In genomic region chr2:121530563-121531334, GRCh38 we compare ENCODE assay signal across 8 cellular contexts. TPM values are rescaled to one million over a fixed set of nuclear protein-coding genes. Genes with fewer than 3 reads are reported as not detected.
DNase-seq lines count a peak whose midpoint lies in the region; ATAC-seq and TF ChIP-seq lines count a peak whose summit lies in the region.

Gene RNU4ATAC, plus strand, starts transcription at chr2:121530880.

- H3K9me3 Mint-ChIP-seq in CD4-positive, alpha-beta T cell = no peaks in the 10 kb centered on the region
- H3K9me3 Mint-ChIP-seq in activated CD4-positive, alpha-beta memory T cell treated with anti-CD3 and anti-CD28 coated beads, Interleukin-2, amount 10 ng/mL, durations not matched to agents 7 days and 5 days = peaks cover 2% of the 10 kb centered on the region

- peaks cover 0 to 2% of the 10 kb centered on the region in 2 donors for H3K36me3 ChIP-seq in lung (ENCODE audit: control insufficient read depth in 2 of 2, insufficient read depth in 2 of 2, low read length in 2 of 2)

- intact Hi-C loops in CD4-positive, alpha-beta T cell (cut with DNase I, micrococcal nuclease) = loop anchor here (1.0 to 5.0 kb wide), 7 partner anchors 118 to 447 kb away; partner anchors contain the start of genes CLASP1 (in 1 of the 2), NIFK (in 1 of the 2) and TSN (in 1 of the 2)

- peak within 1 kb of the TSS; percentile 99 for H3K27ac ChIP-seq in CD4-positive, alpha-beta T cell (ENCODE audit: low read depth, low read length)
- peak within 1 kb of the TSS; percentile 98 to 99 for H3K27ac ChIP-seq in lung (ENCODE audit: low read depth in 1 of 2, low read length in 1 of 2)

- H3K27me3 Mint-ChIP-seq in CD4-positive, alpha-beta T cell = no peaks in the 10 kb centered on the region
- H3K27me3 Mint-ChIP-seq in activated CD4-positive, alpha-beta memory T cell treated with anti-CD3 and anti-CD28 coated beads, Interleukin-2, amount 10 ng/mL, durations not matched to agents 7 days and 5 days = no peaks in the 10 kb centered on the region

- 0 to 1% methylated on average over 47 of the region's 47 CpGs for WGBS in lung, 2 donors

- H3K4me1 ChIP-seq in lung (ENCODE audit: control insufficient read depth in 2 of 2, insufficient read depth in 2 of 2, low read length in 2 of 2) = peaks cover 7 to 8% of the 10 kb centered on the region in 2 donors

- POLR2A ChIA-PET in CD4-positive, alpha-beta T cell (lab: Charles Lee) = interaction anchor here (0.7 to 6.5 kb wide), 26 partner anchors 10 to 227 kb away, joined by 3 to 154 read pairs (median 4); partner anchors contain the start of genes CLASP1, NIFK and TSN
- POLR2A ChIA-PET in activated CD4-positive, alpha-beta memory T cell treated with anti-CD3 and anti-CD28 coated beads, Interleukin-2, amount 10 ng/mL, durations not matched to agents 7 days and 5 days (lab: Charles Lee) = interaction anchor here (0.6 to 7.2 kb wide), 74 partner anchors 9 to 1354 kb away, joined by 3 to 224 read pairs (median 5); partner anchors contain the start of genes CLASP1, NIFK and TSN

- peak within 1 kb of the TSS; percentile 57 for H3K4me3 ChIP-seq in lung

- no peaks in the 10 kb centered on the region for H3K9me3 ChIP-seq in CD4-positive, alpha-beta T cell (ENCODE audit: control insufficient read depth, low read length)
- no peaks in the 10 kb centered on the region for H3K9me3 ChIP-seq in lung (ENCODE audit: control insufficient read depth in 2 of 2, insufficient read depth in 1 of 2, low read length in 1 of 2)

- peak; percentile 64 for TF ChIP-seq CTCF in CD4-positive, alpha-beta T cell (IDR thresholded peaks at IDR 0.05)
- peak; percentile 16 for TF ChIP-seq CTCF in lung (IDR thresholded peaks at IDR 0.05; ENCODE audit: control extremely low read depth, extremely low read depth)

- H3K4me1 Mint-ChIP-seq in CD4-positive, alpha-beta T cell (ENCODE audit: low read depth) = peaks cover 48% of the 10 kb centered on the region
- peaks cover 65% of the 10 kb centered on the region for H3K4me1 Mint-ChIP-seq in activated CD4-positive, alpha-beta memory T cell treated with anti-CD3 and anti-CD28 coated beads, Interleukin-2, amount 10 ng/mL, durations not matched to agents 7 days and 5 days

- H3K36me3 Mint-ChIP-seq in CD4-positive, alpha-beta T cell (ENCODE audit: low read depth) = peaks cover 24% of the 10 kb centered on the region
- peaks cover 31% of the 10 kb centered on the region for H3K36me3 Mint-ChIP-seq in activated CD4-positive, alpha-beta memory T cell treated with anti-CD3 and anti-CD28 coated beads, Interleukin-2, amount 10 ng/mL, durations not matched to agents 7 days and 5 days (ENCODE audit: low read depth)

- ATAC-seq in CD4-positive, alpha-beta T cell (ENCODE audit: poor library complexity) = peak; percentile 84
- ATAC-seq in GM19395 (IDR thresholded peaks at IDR 0.05; ENCODE audit: unreplicated experiment) (peak; percentile 82), HG03565 (IDR thresholded peaks at IDR 0.05; ENCODE audit: unreplicated experiment) (peak; percentile 66), lung (ENCODE audit: insufficient read depth, low FRiP score) (peak; percentile 88)

- no peaks in the 10 kb centered on the region for H3K27me3 ChIP-seq in CD4-positive, alpha-beta T cell (ENCODE audit: control insufficient read depth, insufficient read depth, low read length)
- H3K27me3 ChIP-seq in lung (ENCODE audit: control insufficient read depth, insufficient read depth) = no peaks in the 10 kb centered on the region

- peak within 1 kb of the TSS; percentile 96 for H3K27ac Mint-ChIP-seq in CD4-positive, alpha-beta T cell
- peak within 1 kb of the TSS; percentile 96 for H3K27ac Mint-ChIP-seq in activated CD4-positive, alpha-beta memory T cell treated with anti-CD3 and anti-CD28 coated beads, Interleukin-2, amount 10 ng/mL, durations not matched to agents 7 days and 5 days

- CTCF ChIA-PET in CD4-positive, alpha-beta T cell (lab: Charles Lee) = interaction anchor here (0.6 to 3.5 kb wide), 12 partner anchors 10 to 226 kb away, joined by 3 to 19 read pairs (median 4); partner anchors contain the start of genes CLASP1 and NIFK
- CTCF ChIA-PET in activated CD4-positive, alpha-beta memory T cell treated with anti-CD3 and anti-CD28 coated beads, Interleukin-2, amount 10 ng/mL, durations not matched to agents 7 days and 5 days (lab: Charles Lee) = interaction anchor here (0.7 to 3.8 kb wide), 17 partner anchors 8 to 228 kb away, joined by 3 to 42 read pairs (median 4); partner anchors contain the start of genes CLASP1 and NIFK

- H3K4me3 Mint-ChIP-seq in CD4-positive, alpha-beta T cell = peak within 1 kb of the TSS; percentile 97
- H3K4me3 Mint-ChIP-seq in activated CD4-positive, alpha-beta memory T cell treated with anti-CD3 and anti-CD28 coated beads, Interleukin-2, amount 10 ng/mL, durations not matched to agents 7 days and 5 days = peak within 1 kb of the TSS; percentile 88

- DNase-seq in CD4-positive, alpha-beta T cell = peak; percentile 77 to 86 (median 80)
- DNase-seq in NCI-H82 (lab: John Stamatoyannopoulos, UW) (peak; percentile 97), lung (ENCODE audit: low spot score) (peak; percentile 85)
- DNase-seq in activated CD4-positive, alpha-beta memory T cell treated with anti-CD3 and anti-CD28 coated beads, Interleukin-2, amount 10 ng/mL, durations not matched to agents 7 days and 5 days = peak; percentile 88
- peak; percentile 79 for DNase-seq in effector CD4-positive, alpha-beta T cell
- DNase-seq in stimulated activated CD4-positive, alpha-beta T cell treated with anti-CD3 and anti-CD28 coated beads, TNF-alpha, amount 100 ng/mL, for 4 hours (ENCODE audit: low read depth in 3 of 3) = peak; percentile 72 to 81 (median 73)

RNA-seq across cellular contexts. Expression of gene RNU4ATAC, which starts in this region (rescaled TPM):
- total RNA-seq in CD4-positive, alpha-beta T cell = not detected
- not detected for total RNA-seq in activated CD4-positive, alpha-beta memory T cell treated with anti-CD3 and anti-CD28 coated beads, Interleukin-2, amount 10 ng/mL, durations not matched to agents 7 days and 5 days
- not detected for total RNA-seq in lung
- polyA plus RNA-seq in lung = not detected

Comparison
In these comparisons a context has a peak if more than half of its experiments do, and no peak if none do; other contexts are left out.
1. Peak in every context shown above with its lines: DNase-seq, ATAC-seq, H3K4me3 ChIP-seq and H3K27ac ChIP-seq.
2. Peak in DNase-seq, ATAC-seq and H3K27ac ChIP-seq in CD4-positive, alpha-beta T cell; RNA of the gene not detected or under 1 TPM.
3. Peak in DNase-seq in activated CD4-positive, alpha-beta memory T cell treated with anti-CD3 and anti-CD28 coated beads, Interleukin-2, amount 10 ng/mL, durations not matched to agents 7 days and 5 days; RNA of the gene not detected or under 1 TPM.
4. Peak in DNase-seq, ATAC-seq, H3K4me3 ChIP-seq and H3K27ac ChIP-seq in lung; RNA of the gene not detected or under 1 TPM.